Comparison of ENCODE assay signal across 8 cellular contexts in the genomic region with DNA sequence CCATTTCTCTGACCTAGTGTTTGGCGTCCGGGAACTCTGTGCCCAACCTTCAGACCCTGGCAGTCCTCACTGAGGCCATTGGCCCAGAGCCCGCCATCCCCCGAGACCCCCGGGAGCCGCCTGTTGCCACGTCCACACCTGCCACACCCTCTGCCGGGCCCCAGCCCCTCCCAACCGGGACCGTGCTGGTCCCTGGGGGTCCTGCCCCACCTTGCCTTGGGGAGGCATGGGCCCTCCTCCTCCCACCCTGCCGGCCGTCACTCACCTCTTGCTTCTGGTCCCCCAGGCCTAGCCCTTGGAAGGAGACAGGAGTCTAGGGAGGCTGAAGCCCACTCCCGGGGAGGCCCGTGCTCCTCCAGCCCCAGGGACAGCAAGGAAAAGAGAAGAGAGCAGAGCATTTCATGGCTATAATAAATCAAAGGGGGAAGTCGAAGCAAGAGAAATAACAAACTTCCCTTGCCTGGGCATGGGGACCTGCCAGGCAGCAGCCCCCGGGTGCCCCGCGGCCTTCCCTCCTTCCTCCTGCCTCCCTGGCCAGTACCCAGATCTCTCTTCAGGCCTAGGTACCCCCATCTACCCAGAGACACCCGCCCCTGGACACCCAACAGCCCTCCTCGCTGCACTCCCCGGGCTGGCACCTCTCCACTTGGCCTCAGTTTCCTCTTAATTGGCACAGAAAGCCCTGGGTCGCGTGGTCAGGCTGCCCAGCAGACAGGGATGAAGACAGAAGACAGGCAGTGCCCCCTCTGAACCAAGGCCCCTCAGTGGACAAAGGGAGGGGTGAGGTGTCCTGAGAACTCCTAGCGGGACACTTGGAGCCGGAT. TPM values are rescaled to one million over a fixed set of nuclear protein-coding genes. Genes with fewer than 3 reads are reported as not detected.
DNase-seq lines count a peak whose midpoint lies in the region; ATAC-seq, FAIRE-seq and TF ChIP-seq lines count a peak whose summit lies in the region.
"Had no signal": no experiment of that assay in that cellular context is flagged by ENCODE, and none has a peak within 500 bp of the region (broad histone marks: within the 10 kb centered on the region; RNA-seq: fewer than 3 reads in every experiment).

No MANE protein-coding gene starts in this region.

- no peak for ATAC-seq in heart right ventricle
- ATAC-seq in Right ventricle myocardium inferior, result no peak

- H3K9ac ChIP-seq in kidney (ENCODE audit: low read length in 2 of 2), result peak overlapping the region in 1 of 2 donors; percentile 19

- H3K4me1 ChIP-seq in heart right ventricle, result peaks cover 2 to 66% (median 24%) of the 10 kb centered on the region in 9 donors
- peaks cover 0 to 6% of the 10 kb centered on the region in 2 donors for H3K4me1 ChIP-seq in kidney (ENCODE audit: control insufficient read depth in 1 of 2, insufficient read depth in 1 of 2, low read depth in 1 of 2, low read length in 2 of 2)
- peaks cover 27% of the 10 kb centered on the region for H3K4me1 ChIP-seq in vagina

- H3K27ac ChIP-seq in heart right ventricle (peak overlapping the region; percentile 79 to 100 (median 92)), kidney (ENCODE audit: low read depth in 2 of 2, low read length in 2 of 2) (peak overlapping the region; percentile 76 to 84), vagina (peak overlapping the region; percentile 83)
- H3K27ac ChIP-seq: C4-2B had no signal

- H3K4me3 ChIP-seq in heart right ventricle (peak overlapping the region in 7 of 10 donors; percentile 10 to 52 (median 24)), kidney (ENCODE audit: low read length in 2 of 2) (no peak overlapping the region), vagina (no peak overlapping the region)

- H3K9me3 ChIP-seq in heart right ventricle (no peaks in the 10 kb centered on the region), kidney (ENCODE audit: control insufficient read depth in 1 of 2, low read length in 2 of 2) (no peaks in the 10 kb centered on the region), vagina (no peaks in the 10 kb centered on the region)

- intact Hi-C loops in heart right ventricle (cut with DNase I) (no loop called here), Right ventricle myocardium inferior (cut with DNase I) (no loop called here), kidney (cut with DNase I) (no loop called here), vagina (cut with DNase I) (no loop called here)

- no peak for TF ChIP-seq CTCF in heart right ventricle (IDR thresholded peaks at IDR 0.05)
- TF ChIP-seq CTCF in kidney (IDR thresholded peaks at IDR 0.05; ENCODE audit: borderline replicate concordance, extremely low read depth, insufficient read depth), result no peak
- TF ChIP-seq CTCF in vagina (IDR thresholded peaks at IDR 0.05), result no peak

- H3K27me3 ChIP-seq in heart right ventricle (no peaks in the 10 kb centered on the region), vagina (no peaks in the 10 kb centered on the region)

- no peak for TF ChIP-seq POLR2A in vagina (IDR thresholded peaks at IDR 0.05)

- DNase-seq in heart right ventricle, result no peak
- DNase-seq in Right ventricle myocardium inferior (ENCODE audit: missing footprints), result no peak
- peak; percentile 76 for DNase-seq in kidney
- no peak for DNase-seq in vagina (ENCODE audit: extremely low spot score in 2 of 2)
- no peak for DNase-seq in DMS53 treated with DMSO at 0.1 percent for 48 hours (lab: John Stamatoyannopoulos, UW; ENCODE audit: unreplicated experiment)
- DNase-seq in NCI-H2196 (lab: John Stamatoyannopoulos, UW; ENCODE audit: unreplicated experiment), result no peak

- no peak for FAIRE-seq in kidney (lab: Jason Lieb, UNC)
- FAIRE-seq: H54 had no signal

- 84 to 88% methylated on average over 25 of the region's 25 CpGs for WGBS in heart right ventricle, 2 donors

- H3K36me3 ChIP-seq in heart right ventricle (no peaks in the 10 kb centered on the region), kidney (ENCODE audit: control insufficient read depth in 1 of 2, insufficient read depth in 2 of 2, low read length in 2 of 2) (no peaks in the 10 kb centered on the region), vagina (no peaks in the 10 kb centered on the region)

RNA-seq across cellular contexts. Expression of a gene that starts 13.0 kb away (rescaled TPM):
- total RNA-seq in heart right ventricle (10 to 100 TPM; 31.1 to 54.5 (median 40.8) TPM), Right ventricle myocardium inferior (35.0 TPM), kidney (80.6 TPM), vagina (53.5 TPM)
- polyA plus RNA-seq in heart right ventricle (10 to 100 TPM; 62.3 to 86.4 TPM), kidney (ENCODE audit: insufficient read depth, low read depth, low replicate concordance) (93.2 TPM)

RNA-seq across cellular contexts. Expression of a gene that starts 17.1 kb away (rescaled TPM):
- total RNA-seq in heart right ventricle (10 to 100 TPM in 3 of 10 donors, 1 to 10 TPM in 7; 3.4 to 38.9 (median 6.7) TPM), Right ventricle myocardium inferior (14.6 TPM), kidney (39.8 TPM), vagina (15.5 TPM)
- polyA plus RNA-seq in heart right ventricle (10 to 100 TPM in 1 of 2 donors, 1 to 10 TPM in 1; 6.7 to 10.2 TPM), kidney (ENCODE audit: insufficient read depth, low read depth, low replicate concordance) (7.3 TPM)

RNA-seq across cellular contexts. Expression of a gene that starts 30.8 kb away (rescaled TPM):
- total RNA-seq in heart right ventricle, result 100 to 1,000 TPM; 129 to 171 (median 140) TPM
- polyA plus RNA-seq in heart right ventricle, result 100 to 1,000 TPM; 184 to 272 TPM
- 160 TPM for total RNA-seq in Right ventricle myocardium inferior
- 103 TPM for total RNA-seq in kidney
- 171 TPM for polyA plus RNA-seq in kidney (ENCODE audit: insufficient read depth, low read depth, low replicate concordance)
- total RNA-seq in vagina, result 89.6 TPM

RNA-seq across cellular contexts. Expression of a gene that starts 42.9 kb away (rescaled TPM):
- total RNA-seq in heart right ventricle (1,000 to 10,000 TPM; 1,404 to 3,138 (median 2,490) TPM), Right ventricle myocardium inferior (2,397 TPM), kidney (0.19 TPM), vagina (not detected)
- polyA plus RNA-seq in heart right ventricle (1,000 to 10,000 TPM in 1 of 2 donors, 100 to 1,000 TPM in 1; 484 to 2,250 TPM), kidney (ENCODE audit: insufficient read depth, low read depth, low replicate concordance) (0.52 TPM)

RNA-seq across cellular contexts. Expression of a gene that starts 53.5 kb away (rescaled TPM):
- total RNA-seq in heart right ventricle, result 10 to 100 TPM in 1 of 10 donors, 1 to 10 TPM in 9; 2.9 to 10.2 (median 4.0) TPM
- 1 to 10 TPM in 1 of 2 donors, under 1 TPM in 1; 0.33 to 6.2 TPM for polyA plus RNA-seq in heart right ventricle
- 7.0 TPM for total RNA-seq in Right ventricle myocardium inferior
- 0.41 TPM for total RNA-seq in kidney
- 0.28 TPM for polyA plus RNA-seq in kidney (ENCODE audit: insufficient read depth, low read depth, low replicate concordance)
- total RNA-seq in vagina, result not detected

Comparison
In these comparisons a context has a peak if more than half of its experiments do, and no peak if none do; other contexts are left out.
1. H3K4me3 ChIP-seq: peak in heart right ventricle (7 of 10); none in kidney (0 of 2) and vagina (0 of 2).
2. Peak in every context shown above with its lines, with median percentiles within 50 percentile points of each other: H3K27ac ChIP-seq.